ENCODE assay signal across 8 cellular contexts in genomic region chr17:21252875-21253645, GRCh38. TPM values are rescaled to one million over a fixed set of nuclear protein-coding genes. Genes with fewer than 3 reads are reported as not detected.
DNase-seq lines count a peak whose midpoint lies in the region; ATAC-seq and TF ChIP-seq lines count a peak whose summit lies in the region.

Gene NATD1 (minus strand): TSS chr17:21253410. CDS start chr17:21253264, 146 bp downstream.

- peaks cover 13% of the 10 kb centered on the region for H3K36me3 Mint-ChIP-seq in Calu3 (ENCODE audit: insufficient read depth, unreplicated experiment)
- no peaks in the 10 kb centered on the region for H3K36me3 Mint-ChIP-seq in activated naive CD4-positive, alpha-beta T cell treated with anti-CD3 and anti-CD28 coated beads for 36 hours (ENCODE audit: low read depth)

- no TSS peak for BruUV-seq in Calu3 (replicated peaks; lab: Mats Ljungman, UMichigan)

- CTCF ChIA-PET in Calu3 (lab: Charles Lee): no interaction called here
- CTCF ChIA-PET in activated naive CD4-positive, alpha-beta T cell treated with anti-CD3 and anti-CD28 coated beads for 36 hours (lab: Charles Lee): interaction anchor here (0.8 kb wide), 1 partner anchor 309 kb away, joined by 3 read pairs; no protein-coding TSS in a partner anchor

- in situ Hi-C loops in SK-MEL-5 (cut with HindIII; ENCODE audit: low pct_unique_long_range_greater_than_20kb, low sequenced_read_pairs): no loop called here

- intact Hi-C loops in Calu3 (cut with micrococcal nuclease; ENCODE audit: unreplicated experiment): no loop called here
- intact Hi-C loops in activated naive CD4-positive, alpha-beta T cell treated with anti-CD3 and anti-CD28 coated beads for 36 hours (cut with micrococcal nuclease): loop anchor here (1.0 kb wide), 5 partner anchors 22 to 210 kb away; partner anchors contain the start of genes TMEM11 and USP22

- no peaks in the 10 kb centered on the region for H3K9me3 Mint-ChIP-seq in Calu3 (ENCODE audit: low read depth, unreplicated experiment)
- H3K9me3 Mint-ChIP-seq in activated naive CD4-positive, alpha-beta T cell treated with anti-CD3 and anti-CD28 coated beads for 36 hours: no peaks in the 10 kb centered on the region

- H3K4me1 Mint-ChIP-seq in Calu3 (ENCODE audit: low read depth, unreplicated experiment): peaks cover 9% of the 10 kb centered on the region
- peaks cover 19% of the 10 kb centered on the region for H3K4me1 Mint-ChIP-seq in activated naive CD4-positive, alpha-beta T cell treated with anti-CD3 and anti-CD28 coated beads for 36 hours (ENCODE audit: low read depth)

- TF ChIP-seq RAD21 in Ishikawa (IDR thresholded peaks at IDR 0.05; ENCODE audit: low read depth): no peak

- TF ChIP-seq EP300 in Ishikawa (IDR thresholded peaks at IDR 0.05; ENCODE audit: borderline replicate concordance): 0 out of 2 replicates have a peak, but pooled peaks have one; percentile 14

- peak within 1 kb of the TSS; percentile 65 for H3K27ac ChIP-seq in substantia nigra (ENCODE audit: low read depth, low read length, poor library complexity, severe bottlenecking)

- H3K27ac Mint-ChIP-seq in Calu3 (ENCODE audit: unreplicated experiment): no peak within 1 kb of the TSS
- no peak within 1 kb of the TSS for H3K27ac Mint-ChIP-seq in activated naive CD4-positive, alpha-beta T cell treated with anti-CD3 and anti-CD28 coated beads for 36 hours

- ATAC-seq in GM21515 (IDR thresholded peaks at IDR 0.05; ENCODE audit: unreplicated experiment): peak; percentile 68

- peak; percentile 43 for DNase-seq in Calu3
- DNase-seq in SK-MEL-5 (ENCODE audit: low read depth, low spot score): peak; percentile 80
- peak; percentile 82 for DNase-seq in activated naive CD4-positive, alpha-beta T cell treated with anti-CD3 and anti-CD28 coated beads for 36 hours
- DNase-seq in globus pallidus (ENCODE audit: low spot score): peak; percentile 87
- peak; percentile 84 for DNase-seq in occipital lobe (lab: John Stamatoyannopoulos, UW)
- DNase-seq in substantia nigra (lab: John Stamatoyannopoulos, UW): peak; percentile 14 to 93 (median 82)

- peak within 1 kb of the TSS; percentile 65 for H3K4me3 Mint-ChIP-seq in Calu3 (ENCODE audit: low read depth, unreplicated experiment)
- peak within 1 kb of the TSS; percentile 79 for H3K4me3 Mint-ChIP-seq in activated naive CD4-positive, alpha-beta T cell treated with anti-CD3 and anti-CD28 coated beads for 36 hours

- H3K27me3 Mint-ChIP-seq in Calu3 (ENCODE audit: unreplicated experiment): peaks cover 10% of the 10 kb centered on the region
- H3K27me3 Mint-ChIP-seq in activated naive CD4-positive, alpha-beta T cell treated with anti-CD3 and anti-CD28 coated beads for 36 hours (ENCODE audit: low read depth): no peaks in the 10 kb centered on the region

- TF ChIP-seq CTCF in Calu3 (IDR thresholded peaks at IDR 0.05; ENCODE audit: unreplicated experiment): no peak

TF ChIP-seq in Ishikawa, 13 proteins besides CTCF, POLR2A, EP300 and RAD21:
- TF ChIP-seq TAF1 (IDR thresholded peaks at IDR 0.05; ENCODE audit: low read depth) (peak; percentile 50; the same call in 1 of the 2 replicates), CREB1 (IDR thresholded peaks at IDR 0.05; ENCODE audit: low read depth) (no peak), EGR1 (IDR thresholded peaks at IDR 0.05) (no peak), TCF12 (IDR thresholded peaks at IDR 0.05; ENCODE audit: low read depth) (peak; percentile 16; the same call in 1 of the 2 replicates), CEBPB (IDR thresholded peaks at IDR 0.05) (no peak), ZBTB7A (IDR thresholded peaks at IDR 0.05; ENCODE audit: low read depth) (peak; percentile 28; the same call in 1 of the 2 replicates), TEAD4 (IDR thresholded peaks at IDR 0.05) (peak; percentile 80)
- TF ChIP-seq, protein P1, sequence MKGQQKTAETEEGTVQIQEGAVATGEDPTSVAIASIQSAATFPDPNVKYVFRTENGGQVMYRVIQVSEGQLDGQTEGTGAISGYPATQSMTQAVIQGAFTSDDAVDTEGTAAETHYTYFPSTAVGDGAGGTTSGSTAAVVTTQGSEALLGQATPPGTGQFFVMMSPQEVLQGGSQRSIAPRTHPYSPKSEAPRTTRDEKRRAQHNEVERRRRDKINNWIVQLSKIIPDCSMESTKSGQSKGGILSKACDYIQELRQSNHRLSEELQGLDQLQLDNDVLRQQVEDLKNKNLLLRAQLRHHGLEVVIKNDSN (IDR thresholded peaks at IDR 0.05): peak; percentile 99
- TF ChIP-seq, protein P2, sequence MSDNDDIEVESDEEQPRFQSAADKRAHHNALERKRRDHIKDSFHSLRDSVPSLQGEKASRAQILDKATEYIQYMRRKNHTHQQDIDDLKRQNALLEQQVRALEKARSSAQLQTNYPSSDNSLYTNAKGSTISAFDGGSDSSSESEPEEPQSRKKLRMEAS (IDR thresholded peaks at IDR 0.05): peak; percentile 82; the same call in 1 of the 2 replicates

RNA-seq across cellular contexts. Expression of gene NATD1, which starts in this region (rescaled TPM):
- total RNA-seq in Calu3 (2022) (1.5 and 1.7 TPM in 2 replicates), occipital lobe (1.1 TPM)
- 2.7 and 3.4 TPM in 2 replicates for total RNA-seq in SK-MEL-5 (2014; rRNA removed; shearing (Covaris generic))
- polyA plus RNA-seq in SK-MEL-5 (2015; cell fraction: cytosol; rRNA removed): 12.6 and 14.5 TPM in 2 replicates
- polyA plus RNA-seq in SK-MEL-5 (2015; cell fraction: nucleus; rRNA removed): 2.2 and 4.3 TPM in 2 replicates
- total RNA-seq in activated naive CD4-positive, alpha-beta T cell treated with anti-CD3 and anti-CD28 coated beads for 36 hours: 1 to 10 TPM; 2.1 to 2.5 TPM

Comparison
In these comparisons a context has a peak if more than half of its experiments do, and no peak if none do; other contexts are left out.
1. Peak in every context shown above with its lines: DNase-seq, ATAC-seq and H3K27ac ChIP-seq.